Comparison of ENCODE assay signal across 13 cellular contexts in genomic region chr12:41605528-41606295, GRCh38.
DNase-seq lines count a peak whose midpoint lies in the region; ATAC-seq and TF ChIP-seq lines count a peak whose summit lies in the region.
"Had no signal": no experiment of that assay in that cellular context is flagged by ENCODE, and none has a peak within 500 bp of the region (broad histone marks: within the 10 kb centered on the region; RNA-seq: fewer than 3 reads in every experiment).

No MANE protein-coding gene starts in this region.

- DNase-seq in astrocyte of the spinal cord (ENCODE audit: low read depth, low spot score) (peak; percentile 1), renal cortical epithelial cell (ENCODE audit: low read depth) (peak; percentile 49), HCEC 1CT (no peak)
- DNase-seq in activated T-helper 1 cell treated with anti-CD3 and anti-CD28 coated beads, Interleukin-12 subunit alpha, Interleukin-12 subunit beta, Interleukin-2, Interleukin-4 antibody, amounts not matched to agents 30 ng/mL and 10 ng/mL and 1 ng/mL, durations not matched to agents 14 hours and 24 hours and 36 hours (ENCODE audit: low spot score): no peak
- DNase-seq in activated CD8-positive, alpha-beta memory T cell treated with anti-CD3 and anti-CD28 coated beads, Interleukin-2, amount 10 ng/mL, durations not matched to agents 7 days and 5 days: no peak
- DNase-seq: CD4-positive, alpha-beta memory T cell; foreskin keratinocyte; GDM1; immature natural killer cell had no signal

- no peak overlapping the region for H3K4me3 Mint-ChIP-seq in activated T-helper 1 cell treated with anti-CD3 and anti-CD28 coated beads, Interleukin-12 subunit alpha, Interleukin-12 subunit beta, Interleukin-2, Interleukin-4 antibody, amounts not matched to agents 30 ng/mL and 10 ng/mL and 1 ng/mL, durations not matched to agents 14 hours and 24 hours and 36 hours
- H3K4me3 Mint-ChIP-seq in activated CD8-positive, alpha-beta memory T cell treated with anti-CD3 and anti-CD28 coated beads, Interleukin-2, amount 10 ng/mL, durations not matched to agents 7 days and 5 days: no peak overlapping the region
- H3K4me3 Mint-ChIP-seq: CD4-positive, alpha-beta memory T cell; immature natural killer cell had no signal

- H3K4me3 ChIP-seq in astrocyte of the spinal cord (ENCODE audit: low read depth, low read length): no peak overlapping the region

- intact Hi-C loops in activated T-helper 1 cell treated with anti-CD3 and anti-CD28 coated beads, Interleukin-12 subunit alpha, Interleukin-12 subunit beta, Interleukin-2, Interleukin-4 antibody, amounts not matched to agents 30 ng/mL and 10 ng/mL and 1 ng/mL, durations not matched to agents 14 hours and 24 hours and 36 hours (cut with micrococcal nuclease): no loop called here

- CTCF ChIA-PET in activated CD8-positive, alpha-beta memory T cell treated with anti-CD3 and anti-CD28 coated beads, Interleukin-2, amount 10 ng/mL, durations not matched to agents 7 days and 5 days (lab: Charles Lee): no interaction called here

- in situ Hi-C loops in astrocyte of the spinal cord (cut with HindIII; ENCODE audit: low sequenced_read_pairs): no loop called here

- H3K27ac Mint-ChIP-seq in activated T-helper 1 cell treated with anti-CD3 and anti-CD28 coated beads, Interleukin-12 subunit alpha, Interleukin-12 subunit beta, Interleukin-2, Interleukin-4 antibody, amounts not matched to agents 30 ng/mL and 10 ng/mL and 1 ng/mL, durations not matched to agents 14 hours and 24 hours and 36 hours: no peak overlapping the region
- no peak overlapping the region for H3K27ac Mint-ChIP-seq in activated CD8-positive, alpha-beta memory T cell treated with anti-CD3 and anti-CD28 coated beads, Interleukin-2, amount 10 ng/mL, durations not matched to agents 7 days and 5 days
- H3K27ac Mint-ChIP-seq: CD4-positive, alpha-beta memory T cell; immature natural killer cell had no signal

- no peaks in the 10 kb centered on the region for H3K27me3 Mint-ChIP-seq in activated T-helper 1 cell treated with anti-CD3 and anti-CD28 coated beads, Interleukin-12 subunit alpha, Interleukin-12 subunit beta, Interleukin-2, Interleukin-4 antibody, amounts not matched to agents 30 ng/mL and 10 ng/mL and 1 ng/mL, durations not matched to agents 14 hours and 24 hours and 36 hours (ENCODE audit: insufficient read depth)
- no peaks in the 10 kb centered on the region for H3K27me3 Mint-ChIP-seq in activated CD8-positive, alpha-beta memory T cell treated with anti-CD3 and anti-CD28 coated beads, Interleukin-2, amount 10 ng/mL, durations not matched to agents 7 days and 5 days

- H3K4me1 Mint-ChIP-seq in activated T-helper 1 cell treated with anti-CD3 and anti-CD28 coated beads, Interleukin-12 subunit alpha, Interleukin-12 subunit beta, Interleukin-2, Interleukin-4 antibody, amounts not matched to agents 30 ng/mL and 10 ng/mL and 1 ng/mL, durations not matched to agents 14 hours and 24 hours and 36 hours (ENCODE audit: low read depth): no peaks in the 10 kb centered on the region
- no peaks in the 10 kb centered on the region for H3K4me1 Mint-ChIP-seq in activated CD8-positive, alpha-beta memory T cell treated with anti-CD3 and anti-CD28 coated beads, Interleukin-2, amount 10 ng/mL, durations not matched to agents 7 days and 5 days
- H3K4me1 Mint-ChIP-seq: CD4-positive, alpha-beta memory T cell; immature natural killer cell had no signal

- no peaks in the 10 kb centered on the region for H3K36me3 Mint-ChIP-seq in activated T-helper 1 cell treated with anti-CD3 and anti-CD28 coated beads, Interleukin-12 subunit alpha, Interleukin-12 subunit beta, Interleukin-2, Interleukin-4 antibody, amounts not matched to agents 30 ng/mL and 10 ng/mL and 1 ng/mL, durations not matched to agents 14 hours and 24 hours and 36 hours (ENCODE audit: low read depth)
- H3K36me3 Mint-ChIP-seq in activated CD8-positive, alpha-beta memory T cell treated with anti-CD3 and anti-CD28 coated beads, Interleukin-2, amount 10 ng/mL, durations not matched to agents 7 days and 5 days: no peaks in the 10 kb centered on the region
- H3K36me3 Mint-ChIP-seq: CD4-positive, alpha-beta memory T cell; immature natural killer cell had no signal

- ATAC-seq in GM19463 (IDR thresholded peaks at IDR 0.05; ENCODE audit: unreplicated experiment): peak; percentile 63
- ATAC-seq in HG03520 (IDR thresholded peaks at IDR 0.05; ENCODE audit: unreplicated experiment): peak; percentile 76
- no peak for ATAC-seq in activated CD8-positive, alpha-beta memory T cell treated with anti-CD3 and anti-CD28 coated beads, Interleukin-2, amount 10 ng/mL, durations not matched to agents 7 days and 5 days
- no peak for ATAC-seq in GM18498 (IDR thresholded peaks at IDR 0.05; ENCODE audit: unreplicated experiment)
- ATAC-seq: foreskin keratinocyte, Right ventricle myocardium inferior had no signal

- TF ChIP-seq CTCF in astrocyte of the spinal cord (IDR thresholded peaks at IDR 0.05; ENCODE audit: low read depth, low read length): no peak

- no peaks in the 10 kb centered on the region for H3K9me3 Mint-ChIP-seq in activated T-helper 1 cell treated with anti-CD3 and anti-CD28 coated beads, Interleukin-12 subunit alpha, Interleukin-12 subunit beta, Interleukin-2, Interleukin-4 antibody, amounts not matched to agents 30 ng/mL and 10 ng/mL and 1 ng/mL, durations not matched to agents 14 hours and 24 hours and 36 hours
- H3K9me3 Mint-ChIP-seq in activated CD8-positive, alpha-beta memory T cell treated with anti-CD3 and anti-CD28 coated beads, Interleukin-2, amount 10 ng/mL, durations not matched to agents 7 days and 5 days (ENCODE audit: low read depth): no peaks in the 10 kb centered on the region

Comparison
In these comparisons a context has a peak if more than half of its experiments do, and no peak if none do; other contexts are left out.
1. ATAC-seq: peak in GM19463 (single experiment) and HG03520 (single experiment); none in activated CD8-positive, alpha-beta memory T cell treated with anti-CD3 and anti-CD28 coated beads, Interleukin-2, amount 10 ng/mL, durations not matched to agents 7 days and 5 days (single experiment) and GM18498 (single experiment).
2. DNase-seq: peak in astrocyte of the spinal cord (single experiment) and renal cortical epithelial cell (single experiment); none in activated T-helper 1 cell treated with anti-CD3 and anti-CD28 coated beads, Interleukin-12 subunit alpha, Interleukin-12 subunit beta, Interleukin-2, Interleukin-4 antibody, amounts not matched to agents 30 ng/mL and 10 ng/mL and 1 ng/mL, durations not matched to agents 14 hours and 24 hours and 36 hours (single experiment), activated CD8-positive, alpha-beta memory T cell treated with anti-CD3 and anti-CD28 coated beads, Interleukin-2, amount 10 ng/mL, durations not matched to agents 7 days and 5 days (single experiment) and HCEC 1CT (single experiment).